ENCODE assay signal across 10 cellular contexts in the genomic region with DNA sequence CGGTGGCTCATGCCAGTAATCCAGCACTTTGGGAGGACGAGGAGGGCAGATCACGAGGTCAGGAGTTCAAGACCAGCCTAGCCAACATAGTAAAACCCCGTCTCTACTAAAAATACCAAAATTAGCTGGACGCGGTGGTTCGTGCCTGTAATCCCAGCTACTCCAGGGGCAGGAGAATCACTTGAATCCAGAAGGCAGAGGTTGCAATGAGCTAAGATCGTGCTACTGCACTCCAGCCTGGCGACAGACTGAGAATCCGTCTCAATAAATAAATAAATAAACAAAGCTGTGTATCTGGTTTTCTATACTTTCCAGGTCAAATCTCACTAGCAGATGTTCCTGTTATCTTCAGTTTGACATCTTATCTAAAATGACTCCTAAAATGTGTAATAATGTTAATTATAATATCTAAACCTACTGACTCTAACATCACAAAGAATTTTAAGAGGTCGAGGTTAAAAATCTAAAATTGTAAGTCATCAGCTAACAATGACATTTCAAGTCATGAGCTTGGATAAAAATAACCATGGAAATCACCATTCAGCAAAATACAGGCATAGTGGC. TPM values are rescaled to one million over a fixed set of nuclear protein-coding genes. Genes with fewer than 3 reads are reported as not detected.
A peak's percentile ranks its signal among the peaks of the same experiment; 100 is the strongest.
DNase-seq lines count a peak whose midpoint lies in the region; ATAC-seq, FAIRE-seq and TF ChIP-seq lines count a peak whose summit lies in the region.
"Had no signal": no experiment of that assay in that cellular context is flagged by ENCODE, and none has a peak within 500 bp of the region (broad histone marks: within the 10 kb centered on the region; RNA-seq: fewer than 3 reads in every experiment).

No MANE protein-coding gene starts in this region.

- H3K27me3 Mint-ChIP-seq in stimulated activated naive CD8-positive, alpha-beta T cell treated with anti-CD3 and anti-CD28 coated beads, Interleukin-15, Interleukin-2, amounts not matched to agents 100 ng/mL and 50 ng/mL, for 24 hours = no peaks in the 10 kb centered on the region
- no peaks in the 10 kb centered on the region for H3K27me3 Mint-ChIP-seq in activated T-helper 17 cell treated with anti-CD3 and anti-CD28 coated beads, Interleukin-2, amount 50 U/mL, for 72 hours
- no peaks in the 10 kb centered on the region for H3K27me3 Mint-ChIP-seq in activated T-helper 2 cell treated with anti-CD3 and anti-CD28 coated beads, Interferon-gamma antibody, Interleukin-2, Interleukin-4, amounts not matched to agents 10 μg/mL and 5 μg/mL and 100 μg/mL, durations not matched to agents 14 hours and 24 hours and 36 hours (ENCODE audit: low read depth)

- TF ChIP-seq EP300 in HepG2 (IDR thresholded peaks at IDR 0.05; ENCODE audit: low read depth in 2 of 2, low read length in 2 of 2) (no peak), HepG2 (CRISPR knock-in tag; IDR thresholded peaks at IDR 0.05; ENCODE audit: borderline replicate concordance) (no peak)

- H3K27ac Mint-ChIP-seq in stimulated activated naive CD8-positive, alpha-beta T cell treated with anti-CD3 and anti-CD28 coated beads, Interleukin-15, Interleukin-2, amounts not matched to agents 100 ng/mL and 50 ng/mL, for 24 hours = no peak overlapping the region
- H3K27ac Mint-ChIP-seq in activated T-helper 17 cell treated with anti-CD3 and anti-CD28 coated beads, Interleukin-2, amount 50 U/mL, for 72 hours = no peak overlapping the region
- H3K27ac Mint-ChIP-seq in activated T-helper 2 cell treated with anti-CD3 and anti-CD28 coated beads, Interferon-gamma antibody, Interleukin-2, Interleukin-4, amounts not matched to agents 10 μg/mL and 5 μg/mL and 100 μg/mL, durations not matched to agents 14 hours and 24 hours and 36 hours = no peak overlapping the region

- peak overlapping the region; percentile 93 for H3K9ac ChIP-seq in HepG2 (ENCODE audit: insufficient read depth, low read depth, low read length)

- BruUV-seq in HepG2 (replicated peaks; lab: Mats Ljungman, UMichigan) = no TSS peak

- TF ChIP-seq RAD21 in HepG2 (CRISPR knock-in tag; IDR thresholded peaks at IDR 0.05) = no peak

- H3K36me3 ChIP-seq in HepG2 (replicated peaks in 1 of 2; ENCODE audit: control insufficient read depth in 1 of 2, insufficient read depth in 2 of 2, low read length in 2 of 2) = peaks cover 1 to 8% of the 10 kb centered on the region in 2 experiments; a peak in 3 of 5 replicates

- intact Hi-C loops in HepG2 (cut with micrococcal nuclease; ENCODE audit: unreplicated experiment) = loop anchor here (5.0 to 10.0 kb wide), 5 partner anchors 308 to 516 kb away; a partner anchor contains a TSS
- intact Hi-C loops in activated T-helper 2 cell treated with anti-CD3 and anti-CD28 coated beads, Interferon-gamma antibody, Interleukin-2, Interleukin-4, amounts not matched to agents 10 μg/mL and 5 μg/mL and 100 μg/mL, durations not matched to agents 14 hours and 24 hours and 36 hours (cut with micrococcal nuclease) = loop anchor here (5.0 to 10.0 kb wide), 3 partner anchors 268 to 824 kb away; a partner anchor contains a TSS

- POLR2A ChIA-PET in HepG2 (lab: Yijun Ruan, JAX) = interaction anchor here (0.6 to 4.8 kb wide), 22 partner anchors 9 to 813 kb away, joined by 3 to 101 read pairs (median 10); a partner anchor contains a TSS

- no peaks in the 10 kb centered on the region for H3K9me3 ChIP-seq in HepG2 (ENCODE audit: low read length)

- ATAC-seq in stimulated activated naive CD8-positive, alpha-beta T cell treated with anti-CD3 and anti-CD28 coated beads, Interleukin-15, Interleukin-2, amounts not matched to agents 100 U/mL and 50 U/mL, for 24 hours = no peak
- ATAC-seq in HepG2 = no peak
- ATAC-seq in activated T-helper 17 cell treated with anti-CD3 and anti-CD28 coated beads, Interleukin-2, amount 50 U/mL, for 72 hours (replicated peaks) = no peak
- ATAC-seq in HG02840 (IDR thresholded peaks at IDR 0.05; ENCODE audit: low FRiP score, unreplicated experiment) = no peak

- no peak for DNase-seq in stimulated activated naive CD8-positive, alpha-beta T cell treated with anti-CD3 and anti-CD28 coated beads, Interleukin-15, Interleukin-2, amounts not matched to agents 100 U/mL and 50 U/mL, for 24 hours
- no peak for DNase-seq in astrocyte of the spinal cord (ENCODE audit: low read depth, low spot score)
- DNase-seq in HepG2 (ENCODE audit: low spot score) = no peak
- DNase-seq in medulla oblongata (ENCODE audit: extremely low spot score) = no peak
- DNase-seq in activated T-helper 2 cell treated with anti-CD3 and anti-CD28 coated beads, Interferon-gamma antibody, Interleukin-2, Interleukin-4, amounts not matched to agents 10 μg/mL and 5 μg/mL and 100 μg/mL, durations not matched to agents 14 hours and 24 hours and 36 hours (ENCODE audit: low spot score) = no peak
- DNase-seq: midbrain, NCI-H345 had no signal

- peak overlapping the region; percentile 21 for H3K4me3 Mint-ChIP-seq in stimulated activated naive CD8-positive, alpha-beta T cell treated with anti-CD3 and anti-CD28 coated beads, Interleukin-15, Interleukin-2, amounts not matched to agents 100 ng/mL and 50 ng/mL, for 24 hours
- H3K4me3 Mint-ChIP-seq in activated T-helper 17 cell treated with anti-CD3 and anti-CD28 coated beads, Interleukin-2, amount 50 U/mL, for 72 hours = no peak overlapping the region
- no peak overlapping the region for H3K4me3 Mint-ChIP-seq in activated T-helper 2 cell treated with anti-CD3 and anti-CD28 coated beads, Interferon-gamma antibody, Interleukin-2, Interleukin-4, amounts not matched to agents 10 μg/mL and 5 μg/mL and 100 μg/mL, durations not matched to agents 14 hours and 24 hours and 36 hours (ENCODE audit: low read depth)

- CTCF ChIA-PET in HepG2 (lab: Yijun Ruan, JAX; ENCODE audit: low intra/inter-chr PET ratio, low total read pairs) = no interaction called here

- H3K9me3 Mint-ChIP-seq in stimulated activated naive CD8-positive, alpha-beta T cell treated with anti-CD3 and anti-CD28 coated beads, Interleukin-15, Interleukin-2, amounts not matched to agents 100 ng/mL and 50 ng/mL, for 24 hours = no peaks in the 10 kb centered on the region
- H3K9me3 Mint-ChIP-seq in activated T-helper 17 cell treated with anti-CD3 and anti-CD28 coated beads, Interleukin-2, amount 50 U/mL, for 72 hours = no peaks in the 10 kb centered on the region
- H3K9me3 Mint-ChIP-seq in activated T-helper 2 cell treated with anti-CD3 and anti-CD28 coated beads, Interferon-gamma antibody, Interleukin-2, Interleukin-4, amounts not matched to agents 10 μg/mL and 5 μg/mL and 100 μg/mL, durations not matched to agents 14 hours and 24 hours and 36 hours = no peaks in the 10 kb centered on the region

- peaks cover 8% of the 10 kb centered on the region for H3K36me3 Mint-ChIP-seq in stimulated activated naive CD8-positive, alpha-beta T cell treated with anti-CD3 and anti-CD28 coated beads, Interleukin-15, Interleukin-2, amounts not matched to agents 100 ng/mL and 50 ng/mL, for 24 hours (ENCODE audit: low read depth)
- peaks cover 12% of the 10 kb centered on the region for H3K36me3 Mint-ChIP-seq in activated T-helper 17 cell treated with anti-CD3 and anti-CD28 coated beads, Interleukin-2, amount 50 U/mL, for 72 hours (ENCODE audit: low read depth)
- peaks cover 11% of the 10 kb centered on the region for H3K36me3 Mint-ChIP-seq in activated T-helper 2 cell treated with anti-CD3 and anti-CD28 coated beads, Interferon-gamma antibody, Interleukin-2, Interleukin-4, amounts not matched to agents 10 μg/mL and 5 μg/mL and 100 μg/mL, durations not matched to agents 14 hours and 24 hours and 36 hours (ENCODE audit: low read depth)

- H3K4me1 Mint-ChIP-seq in stimulated activated naive CD8-positive, alpha-beta T cell treated with anti-CD3 and anti-CD28 coated beads, Interleukin-15, Interleukin-2, amounts not matched to agents 100 ng/mL and 50 ng/mL, for 24 hours (ENCODE audit: low read depth) = peaks cover 16% of the 10 kb centered on the region
- peaks cover 10% of the 10 kb centered on the region for H3K4me1 Mint-ChIP-seq in activated T-helper 17 cell treated with anti-CD3 and anti-CD28 coated beads, Interleukin-2, amount 50 U/mL, for 72 hours
- H3K4me1 Mint-ChIP-seq in activated T-helper 2 cell treated with anti-CD3 and anti-CD28 coated beads, Interferon-gamma antibody, Interleukin-2, Interleukin-4, amounts not matched to agents 10 μg/mL and 5 μg/mL and 100 μg/mL, durations not matched to agents 14 hours and 24 hours and 36 hours (ENCODE audit: low read depth) = peaks cover 10% of the 10 kb centered on the region

- TF ChIP-seq POLR2A in HepG2 (IDR thresholded peaks at IDR 0.05; ENCODE audit: insufficient read depth in 1 of 2, low read depth in 2 of 2, low read length in 2 of 2) = no peak

- 80% methylated on average over 11 of the region's 11 CpGs for WGBS in HepG2 (ENCODE audit: low lambda C conversion rate)

- no peak for FAIRE-seq in HepG2 (lab: Jason Lieb, UNC)

- H4K20me1 ChIP-seq in HepG2 (ENCODE audit: insufficient read depth, low read length) = peaks cover 7% of the 10 kb centered on the region

- H3K4me2 ChIP-seq in HepG2 (ENCODE audit: low read depth, low read length) = peak overlapping the region; percentile 87

- no peak overlapping the region for H2AFZ ChIP-seq in HepG2 (ENCODE audit: low read length)

- in situ Hi-C loops in astrocyte of the spinal cord (cut with HindIII; ENCODE audit: low sequenced_read_pairs) = no loop called here
- in situ Hi-C loops in HepG2 (cut with HindIII; ENCODE audit: extremely low pct_ligation_motif_present, low pct_unique_long_range_greater_than_20kb) = loop anchor here (5.0 kb wide), 1 partner anchor 67 kb away; a partner anchor contains a TSS

- H3K79me2 ChIP-seq in HepG2 (ENCODE audit: insufficient read depth, low read length) = peaks cover 88% of the 10 kb centered on the region

- peaks cover 42% of the 10 kb centered on the region for H3K4me1 ChIP-seq in HepG2 (ENCODE audit: insufficient read depth, low read length)

- H3K27ac ChIP-seq in HepG2 (ENCODE audit: extremely low read length, insufficient read depth, low read length) = peak overlapping the region; percentile 93

- TF ChIP-seq CTCF in astrocyte of the spinal cord (IDR thresholded peaks at IDR 0.05; ENCODE audit: low read depth, low read length) = no peak
- no peak for TF ChIP-seq CTCF in HepG2 (CRISPR knock-in tag; IDR thresholded peaks at IDR 0.05)

- H3K4me3 ChIP-seq in astrocyte of the spinal cord (ENCODE audit: low read depth, low read length) = peak overlapping the region; percentile 87
- peak overlapping the region; percentile 78 to 84 (median 80) for H3K4me3 ChIP-seq in HepG2 (replicated peaks in 1 of 3; ENCODE audit: insufficient read depth in 1 of 3, low read depth in 2 of 3, low read length in 3 of 3)

- peaks cover 0 to 3% of the 10 kb centered on the region in 2 experiments; a peak in 1 of 5 replicates for H3K27me3 ChIP-seq in HepG2 (ENCODE audit: control insufficient read depth in 1 of 2, insufficient read depth in 2 of 2, low read length in 2 of 2)

RNA-seq across cellular contexts. Expression of a gene that starts 2.4 kb away (rescaled TPM):
- total RNA-seq in HepG2 (2016; rRNA removed; fragmentation: Illumina TruSeq; extraction: Trizol) = 207 and 297 TPM in 2 replicates
- total RNA-seq in HepG2 (2016; cell fraction: cytosol; rRNA removed; fragmentation: Illumina TruSeq; extraction: Trizol; ENCODE audit: low read depth) = 26.1 and 28.6 TPM in 2 replicates
- total RNA-seq in HepG2 (2016; cell fraction: insoluble cytoplasmic fraction; rRNA removed; fragmentation: Illumina TruSeq; extraction: Trizol) = 210 and 295 TPM in 2 replicates
- total RNA-seq in HepG2 (2016; cell fraction: membrane; rRNA removed; fragmentation: Illumina TruSeq; extraction: Trizol) = 41.2 and 50.0 TPM in 2 replicates
- 128 and 142 TPM in 2 replicates for total RNA-seq in HepG2 (2016; cell fraction: nucleus; rRNA removed; fragmentation: Illumina TruSeq; extraction: Trizol)
- 36.0 and 42.2 TPM in 2 replicates for polyA plus RNA-seq in HepG2 (2011; rRNA removed)
- polyA plus RNA-seq in HepG2 (2011; cell fraction: cytosol; rRNA removed) = 45.2 and 47.0 TPM in 2 replicates
- polyA plus RNA-seq in HepG2 (2011; cell fraction: nucleus; rRNA removed) = 62.5 and 64.9 TPM in 2 replicates
- polyA plus RNA-seq in HepG2 (2012) = 101 and 113 TPM in 2 replicates
- 7.5 and 9.1 TPM in 2 replicates for polyA plus RNA-seq in HepG2 (2016; cell fraction: cytosol; fragmentation: Illumina TruSeq; extraction: Trizol; ENCODE audit: low read depth)
- 244 and 260 TPM in 2 replicates for polyA plus RNA-seq in HepG2 (2016; cell fraction: insoluble cytoplasmic fraction; fragmentation: Illumina TruSeq; extraction: Trizol; ENCODE audit: low read depth)
- polyA plus RNA-seq in HepG2 (2016; cell fraction: membrane; fragmentation: Illumina TruSeq; extraction: Trizol; ENCODE audit: low read depth) = 15.4 and 17.7 TPM in 2 replicates
- polyA plus RNA-seq in HepG2 (2016; cell fraction: nucleus; fragmentation: Illumina TruSeq; extraction: Trizol; ENCODE audit: insufficient read depth, low read depth) = 152 and 167 TPM in 2 replicates
- 25.4 and 57.6 TPM in 2 replicates for polyA minus RNA-seq in HepG2 (2011; rRNA and poly(A)+ RNA removed; ENCODE audit: low replicate concordance)
- 60.0 and 62.4 TPM in 2 replicates for polyA minus RNA-seq in HepG2 (2011; cell fraction: cytosol; rRNA and poly(A)+ RNA removed)
- 159 TPM in 2 replicates for polyA minus RNA-seq in HepG2 (2011; cell fraction: nucleus; rRNA and poly(A)+ RNA removed)
- 100 to 1,000 TPM in 1 of 2 donors, 10 to 100 TPM in 1; 90.7 to 115 TPM for total RNA-seq in activated T-helper 17 cell treated with anti-CD3 and anti-CD28 coated beads, Interleukin-2, amount 50 U/mL, for 72 hours
- 78.9 and 82.4 TPM in 2 replicates for total RNA-seq in activated T-helper 2 cell treated with anti-CD3 and anti-CD28 coated beads, Interferon-gamma antibody, Interleukin-2, Interleukin-4, amounts not matched to agents 10 μg/mL and 5 μg/mL and 100 μg/mL, durations not matched to agents 14 hours and 24 hours and 36 hours
